In genomic region chr7:105012503-105013282, GRCh38 we compare ENCODE assay signal across 1 cellular context.
TF ChIP-seq lines count a peak whose summit lies in the region.

No MANE protein-coding gene starts in this region.

TF ChIP-seq in HepG2, 621 proteins besides CTCF, POLR2A, EP300 and RAD21 (continued from another document):
- TF ChIP-seq KIAA2018 (CRISPR knock-in tag; IDR thresholded peaks at IDR 0.05; ENCODE audit: borderline replicate concordance) = peak; percentile 55; the same call in 1 of the 2 replicates
- peak; percentile 94; the same call in 1 of the 2 replicates for TF ChIP-seq ZNF782 (CRISPR knock-in tag; IDR thresholded peaks at IDR 0.05; ENCODE audit: borderline replicate concordance)
- no peak for TF ChIP-seq CENPBD1 (CRISPR knock-in tag; IDR thresholded peaks at IDR 0.05; ENCODE audit: borderline replicate concordance, low read depth)
- TF ChIP-seq ZNF788 (CRISPR knock-in tag; IDR thresholded peaks at IDR 0.05; ENCODE audit: borderline replicate concordance) = peak; percentile 87
- no peak for TF ChIP-seq FOXO4 (CRISPR knock-in tag; conservative IDR thresholded peaks at IDR 0.05)
- peak; percentile 96 for TF ChIP-seq SALL1 (CRISPR knock-in tag; IDR thresholded peaks at IDR 0.05)
- TF ChIP-seq TIGD3 (CRISPR knock-in tag; IDR thresholded peaks at IDR 0.05; ENCODE audit: borderline replicate concordance) = peak; percentile 61; the same call in 1 of the 2 replicates
- peak; percentile 70; the same call in 1 of the 2 replicates for TF ChIP-seq ZNF362 (CRISPR knock-in tag; IDR thresholded peaks at IDR 0.05; ENCODE audit: borderline replicate concordance)
- 0 out of 2 replicates have a peak, but pooled peaks have one; percentile 79 for TF ChIP-seq ZBTB20 (CRISPR knock-in tag; IDR thresholded peaks at IDR 0.05; ENCODE audit: borderline replicate concordance, low read depth)
- peak; percentile 69; the same call in 1 of the 2 replicates for TF ChIP-seq ZBTB34 (CRISPR knock-in tag; IDR thresholded peaks at IDR 0.05)
- TF ChIP-seq ATF6 (CRISPR knock-in tag; conservative IDR thresholded peaks at IDR 0.05) = peak; percentile 51; the same call in 1 of the 2 replicates
- peak; percentile 37; the same call in 1 of the 2 replicates for TF ChIP-seq HOXD1 (CRISPR knock-in tag; IDR thresholded peaks at IDR 0.05)
- peak; percentile 88; the same call in 1 of the 2 replicates for TF ChIP-seq ZNF724P (CRISPR knock-in tag; IDR thresholded peaks at IDR 0.05; ENCODE audit: borderline replicate concordance)
- peak; percentile 76; the same call in 1 of the 2 replicates for TF ChIP-seq MAZ (IDR thresholded peaks at IDR 0.05; ENCODE audit: borderline replicate concordance, low read depth, low read length)
- TF ChIP-seq MAZ (CRISPR knock-in tag; IDR thresholded peaks at IDR 0.05; ENCODE audit: low read depth) = peak; percentile 90
- TF ChIP-seq TEAD3 (CRISPR knock-in tag; optimal IDR thresholded peaks at IDR 0.05; ENCODE audit: borderline replicate concordance) = peak; percentile 97
- TF ChIP-seq ZNF280B (CRISPR knock-in tag; IDR thresholded peaks at IDR 0.05; ENCODE audit: borderline replicate concordance) = peak; percentile 93
- TF ChIP-seq ZMYM3 (CRISPR knock-in tag; IDR thresholded peaks at IDR 0.05) = peak; percentile 90
- TF ChIP-seq TGIF2 (CRISPR knock-in tag; IDR thresholded peaks at IDR 0.05) = peak; percentile 71
- TF ChIP-seq ZNF17 (CRISPR knock-in tag; IDR thresholded peaks at IDR 0.05) = no peak
- TF ChIP-seq DZIP1 (CRISPR knock-in tag; IDR thresholded peaks at IDR 0.05) = 0 out of 2 replicates have a peak, but pooled peaks have one; percentile 52
- peak; percentile 93; the same call in 1 of the 2 replicates for TF ChIP-seq DNMT1 (CRISPR knock-in tag; IDR thresholded peaks at IDR 0.05)
TF ChIP-seq in HepG2: peak in this region for 373.
